Comparison of ENCODE assay signal across 11 cellular contexts in genomic region chr15:96042734-96043224, GRCh38.
DNase-seq lines count a peak whose midpoint lies in the region; ATAC-seq and TF ChIP-seq lines count a peak whose summit lies in the region.
"Had no signal": no experiment of that assay in that cellular context is flagged by ENCODE, and none has a peak within 500 bp of the region (broad histone marks: within the 10 kb centered on the region; RNA-seq: fewer than 3 reads in every experiment).

No MANE protein-coding gene starts in this region.

- intact Hi-C loops in Right ventricle myocardium inferior (cut with DNase I): no loop called here
- intact Hi-C loops in cardiac septum (cut with DNase I): no loop called here

- no peaks in the 10 kb centered on the region for H3K9me3 ChIP-seq in thoracic aorta

- no peak overlapping the region for H3K27ac ChIP-seq in thoracic aorta
- H3K27ac ChIP-seq: 22Rv1 had no signal

- H3K36me3 ChIP-seq in thoracic aorta: no peaks in the 10 kb centered on the region

- DNase-seq in Right ventricle myocardium inferior (ENCODE audit: missing footprints): no peak
- DNase-seq in cardiac septum (ENCODE audit: low spot score): no peak
- DNase-seq in NAMALWA (ENCODE audit: low spot score): peak; percentile 44
- no peak for DNase-seq in thoracic aorta (ENCODE audit: low spot score)
- DNase-seq in DMS153 (lab: John Stamatoyannopoulos, UW): no peak
- no peak for DNase-seq in NCI-H2196 (lab: John Stamatoyannopoulos, UW; ENCODE audit: unreplicated experiment)
- no peak for DNase-seq in NCI-H146 (lab: John Stamatoyannopoulos, UW)
- DNase-seq: activated CD4-positive, alpha-beta T cell treated with anti-CD3 and anti-CD28 coated beads for 36 hours; stimulated activated CD4-positive, alpha-beta T cell treated with anti-CD3 and anti-CD28 coated beads, Interleukin-1b, Interleukin-23, amount 100 ng/mL, for 48 hours had no signal

- no peak for TF ChIP-seq CTCF in thoracic aorta (IDR thresholded peaks at IDR 0.05)

- H3K4me3 ChIP-seq in thoracic aorta: peak overlapping the region; percentile 10

- ATAC-seq in Right ventricle myocardium inferior (peak; percentile 64), HG02938 (IDR thresholded peaks at IDR 0.05; ENCODE audit: unreplicated experiment) (peak; percentile 88), thoracic aorta (ENCODE audit: insufficient number of reproducible peaks, low FRiP score, low read depth) (no peak)
- ATAC-seq: activated CD4-positive, alpha-beta T cell treated with anti-CD3 and anti-CD28 coated beads for 36 hours had no signal

- H3K4me1 ChIP-seq in thoracic aorta (ENCODE audit: control insufficient read depth in 1 of 2, low read depth in 2 of 2): peaks cover 12 to 18% of the 10 kb centered on the region in 2 donors

- no peaks in the 10 kb centered on the region for H3K27me3 ChIP-seq in thoracic aorta (replicated peaks; ENCODE audit: insufficient read depth)
